Comparison of ENCODE assay signal across 12 cellular contexts in genomic region chr3:188854395-188855149, GRCh38.
DNase-seq lines count a peak whose midpoint lies in the region; ATAC-seq, FAIRE-seq and TF ChIP-seq lines count a peak whose summit lies in the region.
"Had no signal": no experiment of that assay in that cellular context is flagged by ENCODE, and none has a peak within 500 bp of the region (broad histone marks: within the 10 kb centered on the region; RNA-seq: fewer than 3 reads in every experiment).

No MANE protein-coding gene starts in this region.

- DNase-seq in EH (ENCODE audit: low read depth) (peak; percentile 72), ascending aorta (ENCODE audit: low spot score in 2 of 2) (no peak), heart left ventricle (no peak), sigmoid colon (no peak), HepG2 (ENCODE audit: low spot score) (no peak), endodermal cell (no peak)
- DNase-seq: activated CD4-positive, alpha-beta T cell treated with anti-CD3 and anti-CD28 coated beads for 4 hours; activated naive CD4-positive, alpha-beta T cell; effector CD4-positive, alpha-beta T cell; NCI-H2029 treated with DMSO at 0.1 percent for 48 hours had no signal

- H3K36me3 ChIP-seq in ascending aorta: no peaks in the 10 kb centered on the region
- no peaks in the 10 kb centered on the region for H3K36me3 ChIP-seq in heart left ventricle
- no peaks in the 10 kb centered on the region for H3K36me3 ChIP-seq in sigmoid colon
- peaks cover 0 to 2% of the 10 kb centered on the region in 2 experiments; a peak in 1 of 5 replicates for H3K36me3 ChIP-seq in HepG2 (replicated peaks in 1 of 2; ENCODE audit: control insufficient read depth in 1 of 2, insufficient read depth in 2 of 2, low read length in 2 of 2)
- no peaks in the 10 kb centered on the region for H3K36me3 ChIP-seq in endodermal cell (ENCODE audit: control insufficient read depth, insufficient read depth, low read length)

- TF ChIP-seq CTCF in ascending aorta (IDR thresholded peaks at IDR 0.05): no peak
- TF ChIP-seq CTCF in heart left ventricle (IDR thresholded peaks at IDR 0.05): no peak
- no peak for TF ChIP-seq CTCF in sigmoid colon (IDR thresholded peaks at IDR 0.05)
- TF ChIP-seq CTCF in HepG2 (CRISPR knock-in tag; IDR thresholded peaks at IDR 0.05): no peak
- TF ChIP-seq CTCF in endodermal cell (conservative IDR thresholded peaks at IDR 0.05): no peak

- no TSS peak for BruUV-seq in HepG2 (replicated peaks; lab: Mats Ljungman, UMichigan)

- no peak for TF ChIP-seq RAD21 in HepG2 (CRISPR knock-in tag; IDR thresholded peaks at IDR 0.05)

- TF ChIP-seq EP300 in sigmoid colon (IDR thresholded peaks at IDR 0.05) (no peak), HepG2 (IDR thresholded peaks at IDR 0.05; ENCODE audit: low read depth in 2 of 2, low read length in 2 of 2) (no peak), HepG2 (CRISPR knock-in tag; IDR thresholded peaks at IDR 0.05; ENCODE audit: borderline replicate concordance) (no peak)

- H3K4me2 ChIP-seq in HepG2 (ENCODE audit: low read depth, low read length): no peak overlapping the region

- no peak overlapping the region for H3K4me3 ChIP-seq in ascending aorta
- no peak overlapping the region for H3K4me3 ChIP-seq in heart left ventricle
- H3K4me3 ChIP-seq in sigmoid colon: no peak overlapping the region
- H3K4me3 ChIP-seq in HepG2 (replicated peaks in 1 of 3; ENCODE audit: insufficient read depth in 1 of 3, low read depth in 2 of 3, low read length in 3 of 3): no peak overlapping the region
- H3K4me3 ChIP-seq in endodermal cell (ENCODE audit: low read length): no peak overlapping the region

- H3K4me1 Mint-ChIP-seq in endodermal cell: peaks cover 4% of the 10 kb centered on the region

- CTCF ChIA-PET in HepG2 (lab: Yijun Ruan, JAX; ENCODE audit: low intra/inter-chr PET ratio, low total read pairs): no interaction called here

- H3K27me3 Mint-ChIP-seq in endodermal cell (ENCODE audit: insufficient read depth): no peaks in the 10 kb centered on the region

- in situ Hi-C loops in HepG2 (cut with HindIII; ENCODE audit: extremely low pct_ligation_motif_present, low pct_unique_long_range_greater_than_20kb): no loop called here

- FAIRE-seq in HepG2 (lab: Jason Lieb, UNC): no peak

- H3K27ac Mint-ChIP-seq in endodermal cell: no peak overlapping the region

- peak overlapping the region; percentile 61 to 65 for H3K27ac ChIP-seq in ascending aorta
- peak overlapping the region in 7 of 12 donors; percentile 0 to 58 (median 39) for H3K27ac ChIP-seq in heart left ventricle
- peak overlapping the region; percentile 24 to 71 (median 58) for H3K27ac ChIP-seq in sigmoid colon
- no peak overlapping the region for H3K27ac ChIP-seq in HepG2 (ENCODE audit: extremely low read length, insufficient read depth, low read length)
- H3K27ac ChIP-seq in endodermal cell (ENCODE audit: low read depth, low read length): no peak overlapping the region

- no peaks in the 10 kb centered on the region for H3K36me3 Mint-ChIP-seq in endodermal cell (ENCODE audit: low read depth)

- 69 to 94% (median 77%) methylated on average over 3 of the region's 3 CpGs for WGBS in heart left ventricle, 4 donors
- 90 to 96% methylated on average over 3 of the region's 3 CpGs for WGBS in sigmoid colon, 2 donors
- 100% methylated on average over 3 of the region's 3 CpGs for WGBS in HepG2 (ENCODE audit: low lambda C conversion rate)
- WGBS in endodermal cell (ENCODE audit: insufficient coverage in 1 of 2, insufficient read length in 1 of 2), 2 experiments: 93 to 94% methylated on average over 3 of the region's 3 CpGs

- intact Hi-C loops in ascending aorta (cut with DNase I): no loop called here
- intact Hi-C loops in heart left ventricle (cut with DNase I): no loop called here
- intact Hi-C loops in sigmoid colon (cut with DNase I): no loop called here
- intact Hi-C loops in HepG2 (cut with micrococcal nuclease; ENCODE audit: unreplicated experiment): no loop called here

- ATAC-seq in heart left ventricle (peak; percentile 40 to 70 (median 50)), HG02759 (IDR thresholded peaks at IDR 0.05; ENCODE audit: unreplicated experiment) (no peak), HepG2 (no peak), GM18867 (IDR thresholded peaks at IDR 0.05; ENCODE audit: unreplicated experiment) (no peak)

- H3K9me3 ChIP-seq in ascending aorta: no peaks in the 10 kb centered on the region
- no peaks in the 10 kb centered on the region for H3K9me3 ChIP-seq in heart left ventricle
- no peaks in the 10 kb centered on the region for H3K9me3 ChIP-seq in sigmoid colon
- no peaks in the 10 kb centered on the region for H3K9me3 ChIP-seq in HepG2 (ENCODE audit: low read length)
- H3K9me3 ChIP-seq in endodermal cell (ENCODE audit: control insufficient read depth, low read length): no peaks in the 10 kb centered on the region

- H3K9me3 Mint-ChIP-seq in endodermal cell: no peaks in the 10 kb centered on the region

- H3K27me3 ChIP-seq in ascending aorta (no peaks in the 10 kb centered on the region), heart left ventricle (no peaks in the 10 kb centered on the region), sigmoid colon (no peaks in the 10 kb centered on the region), HepG2 (ENCODE audit: control insufficient read depth in 1 of 2, insufficient read depth in 2 of 2, low read length in 2 of 2) (no peaks in the 10 kb centered on the region), endodermal cell (ENCODE audit: control insufficient read depth, insufficient read depth, low read length, poor library complexity, severe bottlenecking) (no peaks in the 10 kb centered on the region)

- no peak overlapping the region for H3K4me3 Mint-ChIP-seq in endodermal cell

- no peak for TF ChIP-seq POLR2A in heart left ventricle (IDR thresholded peaks at IDR 0.05)
- TF ChIP-seq POLR2A in sigmoid colon (IDR thresholded peaks at IDR 0.05): no peak
- no peak for TF ChIP-seq POLR2A in HepG2 (IDR thresholded peaks at IDR 0.05; ENCODE audit: insufficient read depth in 1 of 2, low read depth in 2 of 2, low read length in 2 of 2)

- no peaks in the 10 kb centered on the region for H4K20me1 ChIP-seq in HepG2 (ENCODE audit: insufficient read depth, low read length)

- peaks cover 17 to 26% of the 10 kb centered on the region in 2 donors for H3K4me1 ChIP-seq in ascending aorta
- H3K4me1 ChIP-seq in heart left ventricle: peaks cover 0 to 32% (median 16%) of the 10 kb centered on the region in 12 donors
- peaks cover 0 to 40% (median 39%) of the 10 kb centered on the region in 4 donors for H3K4me1 ChIP-seq in sigmoid colon
- H3K4me1 ChIP-seq in HepG2 (ENCODE audit: insufficient read depth, low read length): no peaks in the 10 kb centered on the region
- no peaks in the 10 kb centered on the region for H3K4me1 ChIP-seq in endodermal cell (ENCODE audit: control insufficient read depth, insufficient read depth, low read length)

- H2AFZ ChIP-seq in HepG2 (ENCODE audit: low read length): no peak overlapping the region

- no peaks in the 10 kb centered on the region for H3K79me2 ChIP-seq in HepG2 (ENCODE audit: insufficient read depth, low read length)

- POLR2A ChIA-PET in HepG2 (lab: Yijun Ruan, JAX): no interaction called here

- H3K9ac ChIP-seq in HepG2 (ENCODE audit: insufficient read depth, low read depth, low read length) (no peak overlapping the region), endodermal cell (ENCODE audit: extremely low read depth, low read length, poor library complexity, severe bottlenecking) (no peak overlapping the region)

TF ChIP-seq in HepG2, 621 proteins besides CTCF, POLR2A, EP300 and RAD21:
- TF ChIP-seq CREB1 (IDR thresholded peaks at IDR 0.05): no peak
- no peak for TF ChIP-seq CREB1 (CRISPR knock-in tag; IDR thresholded peaks at IDR 0.05)
- TF ChIP-seq GMEB2 (CRISPR knock-in tag; IDR thresholded peaks at IDR 0.05; ENCODE audit: low read depth): no peak
- no peak for TF ChIP-seq KMT2B (CRISPR knock-in tag; IDR thresholded peaks at IDR 0.05)
- no peak for TF ChIP-seq ZNF777 (CRISPR knock-in tag; IDR thresholded peaks at IDR 0.05)
- no peak for TF ChIP-seq ZBTB1 (CRISPR knock-in tag; IDR thresholded peaks at IDR 0.05; ENCODE audit: borderline replicate concordance)
- TF ChIP-seq ATM (IDR thresholded peaks at IDR 0.05; ENCODE audit: borderline replicate concordance): no peak
- no peak for TF ChIP-seq ZNF761 (CRISPR knock-in tag; conservative IDR thresholded peaks at IDR 0.05)
- TF ChIP-seq FOXA1 (IDR thresholded peaks at IDR 0.05): no peak
- TF ChIP-seq FOXA1 (CRISPR knock-in tag; IDR thresholded peaks at IDR 0.05): no peak

Comparison
In these comparisons a context has a peak if more than half of its experiments do, and no peak if none do; other contexts are left out.
1. H3K27ac ChIP-seq: peak in ascending aorta (2 of 2), heart left ventricle (7 of 12) and sigmoid colon (4 of 4); none in HepG2 (single experiment) and endodermal cell (single experiment).
2. ATAC-seq: peak in heart left ventricle (4 of 4); none in HG02759 (single experiment), HepG2 (single experiment) and GM18867 (single experiment).